ENCODE assay signal across 12 cellular contexts in the genomic region with DNA sequence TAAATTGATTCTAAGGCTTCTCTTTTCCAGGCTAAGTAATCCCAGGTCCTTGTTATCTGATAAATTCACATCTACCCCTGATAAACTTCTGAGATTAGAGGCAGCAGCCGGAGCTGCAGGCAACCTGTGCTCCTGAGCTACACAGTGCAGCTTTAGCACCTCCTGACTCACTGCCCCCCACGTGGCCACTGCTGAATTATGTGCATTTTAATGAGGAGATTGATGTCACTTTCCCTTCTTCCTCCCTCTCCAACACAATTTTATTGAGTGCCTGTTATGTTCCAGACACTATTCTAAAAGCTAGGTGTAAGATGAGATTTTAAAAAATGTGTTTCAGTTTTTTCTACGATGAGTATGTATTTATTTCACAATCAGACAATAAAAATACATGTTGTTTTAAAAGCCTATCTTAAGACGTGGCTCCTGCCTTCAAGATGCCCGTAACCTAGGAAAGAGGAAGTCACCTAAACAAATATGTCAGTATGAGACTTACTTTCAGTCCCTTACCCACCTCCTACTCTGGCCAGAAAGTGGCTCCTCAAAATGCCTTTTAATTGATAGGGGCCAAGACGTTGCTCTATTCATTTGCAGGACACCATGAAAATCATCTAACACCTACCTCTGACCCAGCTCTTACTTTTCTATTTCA.
DNase-seq lines count a peak whose midpoint lies in the region; TF ChIP-seq lines count a peak whose summit lies in the region.
"Had no signal": no experiment of that assay in that cellular context is flagged by ENCODE, and none has a peak within 500 bp of the region (broad histone marks: within the 10 kb centered on the region; RNA-seq: fewer than 3 reads in every experiment).

No MANE protein-coding gene starts in this region.

- H3K4me1 ChIP-seq in vagina, result no peaks in the 10 kb centered on the region
- H3K4me1 ChIP-seq: BE2C had no signal

- H3K4me3 ChIP-seq in WERI-Rb-1 (ENCODE audit: low read depth, low read length), result no peak overlapping the region
- H3K4me3 ChIP-seq in dorsolateral prefrontal cortex, result no peak overlapping the region
- no peak overlapping the region for H3K4me3 ChIP-seq in vagina
- H3K4me3 ChIP-seq in brain microvascular endothelial cell (ENCODE audit: low read depth, low read length), result no peak overlapping the region
- H3K4me3 ChIP-seq: MG63 had no signal

- H3K27me3 ChIP-seq in WERI-Rb-1 (ENCODE audit: insufficient read depth, low read depth, severe bottlenecking), result no peaks in the 10 kb centered on the region
- peaks cover 0 to 6% (median 0%) of the 10 kb centered on the region in 45 donors for H3K27me3 ChIP-seq in dorsolateral prefrontal cortex
- no peaks in the 10 kb centered on the region for H3K27me3 ChIP-seq in vagina
- no peaks in the 10 kb centered on the region for H3K27me3 ChIP-seq in brain microvascular endothelial cell (replicated peaks)
- H3K27me3 ChIP-seq: BE2C, MG63 had no signal

- peak; percentile 32 for DNase-seq in DMS 273 treated with DMSO at 0.1 percent for 48 hours (lab: John Stamatoyannopoulos, UW)
- DNase-seq in GM20000 (ENCODE audit: low spot score), result peak; percentile 23
- peak; percentile 3 to 7 for DNase-seq in Kasumi-1 (lab: John Stamatoyannopoulos, UW)
- peak; percentile 23 for DNase-seq in WERI-Rb-1
- no peak for DNase-seq in dorsolateral prefrontal cortex
- no peak for DNase-seq in hippocampal formation (lab: John Stamatoyannopoulos, UW)
- no peak for DNase-seq in vagina (ENCODE audit: extremely low spot score in 2 of 2)
- DNase-seq in brain microvascular endothelial cell, result no peak
- DNase-seq: activated T-cell treated with anti-CD3 and anti-CD28 coated beads for 4 hours; BE2C; MG63; naive thymus-derived CD8-positive, alpha-beta T cell had no signal

- TF ChIP-seq POLR2A in vagina (IDR thresholded peaks at IDR 0.05), result no peak

- H3K9me3 ChIP-seq in WERI-Rb-1 (ENCODE audit: severe bottlenecking) (no peaks in the 10 kb centered on the region), vagina (no peaks in the 10 kb centered on the region)
- H3K9me3 ChIP-seq: BE2C, MG63 had no signal

- in situ Hi-C loops in brain microvascular endothelial cell (cut with HindIII; ENCODE audit: low pct_ligation_motif_present, low sequenced_read_pairs), result no loop called here

- H3K36me3 ChIP-seq in WERI-Rb-1 (no peaks in the 10 kb centered on the region), vagina (no peaks in the 10 kb centered on the region), brain microvascular endothelial cell (replicated peaks) (no peaks in the 10 kb centered on the region)
- H3K36me3 ChIP-seq: BE2C, MG63 had no signal

- TF ChIP-seq CTCF in GM20000 (IDR thresholded peaks at IDR 0.05; ENCODE audit: extremely low read depth, missing control alignments) (no peak), WERI-Rb-1 (IDR thresholded peaks at IDR 0.05; ENCODE audit: low read depth, low read length) (no peak), dorsolateral prefrontal cortex (IDR thresholded peaks at IDR 0.05 in 54 of 56, conservative IDR thresholded peaks at IDR 0.05 in 2 of 56; ENCODE audit: low read depth in 1 of 56, partially characterized antibody in 56 of 56) (no peak), vagina (IDR thresholded peaks at IDR 0.05) (no peak), brain microvascular endothelial cell (IDR thresholded peaks at IDR 0.05; ENCODE audit: low read depth, low read length, missing control alignments) (no peak)

- no peak overlapping the region for H3K27ac ChIP-seq in WERI-Rb-1
- no peak overlapping the region for H3K27ac ChIP-seq in dorsolateral prefrontal cortex
- no peak overlapping the region for H3K27ac ChIP-seq in vagina
- no peak overlapping the region for H3K27ac ChIP-seq in brain microvascular endothelial cell

- intact Hi-C loops in dorsolateral prefrontal cortex (cut with DNase I) (no loop called here), vagina (cut with DNase I) (no loop called here)

Comparison
In these comparisons a context has a peak if more than half of its experiments do, and no peak if none do; other contexts are left out.
1. DNase-seq: peak in DMS 273 treated with DMSO at 0.1 percent for 48 hours (single experiment), GM20000 (single experiment), Kasumi-1 (2 of 2) and WERI-Rb-1 (single experiment); none in dorsolateral prefrontal cortex (0 of 10), hippocampal formation (0 of 2), vagina (0 of 2) and brain microvascular endothelial cell (single experiment).